ENCODE assay signal across 1 cellular context in genomic region chr12:65926119-65927004, GRCh38.
TF ChIP-seq lines count a peak whose summit lies in the region.

No MANE protein-coding gene starts in this region.

TF ChIP-seq in A549, 52 proteins besides CTCF, POLR2A, EP300 and RAD21 (continued from another document):
- TF ChIP-seq REST (IDR thresholded peaks at IDR 0.05), result no peak
- TF ChIP-seq PBX3 (IDR thresholded peaks at IDR 0.05), result no peak
- no peak for TF ChIP-seq BHLHE40 (IDR thresholded peaks at IDR 0.05; ENCODE audit: low read depth, low read length)
- no peak for TF ChIP-seq TFCP2L1 (CRISPR knock-in tag; IDR thresholded peaks at IDR 0.05)
TF ChIP-seq in A549: peak in this region for 0.
